Comparison of ENCODE assay signal across 1 cellular context in genomic region chr12:55019784-55020183, GRCh38.
TF ChIP-seq lines count a peak whose summit lies in the region.

Gene NEUROD4, plus strand, starts transcription at chr12:55019974. Its CDS starts 6,466 bp downstream, at chr12:55026440.

TF ChIP-seq in K562, 482 proteins besides CTCF, POLR2A, EP300 and RAD21 (continued from another document and continues in another):
- TF ChIP-seq ZFP36 (IDR thresholded peaks at IDR 0.05; ENCODE audit: low read depth, low read length, partially characterized antibody) (no peak), RCOR1 (IDR thresholded peaks at IDR 0.05; ENCODE audit: borderline replicate concordance in 1 of 2, low read depth in 2 of 2, low read length in 2 of 2) (peak in 1 of 2 experiments; percentile 81; a peak in 2 of 4 replicates), ZNF436 (CRISPR knock-in tag; IDR thresholded peaks at IDR 0.05) (no peak), AFF1 (IDR thresholded peaks at IDR 0.05; ENCODE audit: low read depth in 1 of 2, partially characterized antibody in 2 of 2) (peak in 1 of 2 experiments; percentile 99), USF2 (CRISPR knock-in tag; IDR thresholded peaks at IDR 0.05) (peak; percentile 45; the same call in 1 of the 2 replicates), NFYB (IDR thresholded peaks at IDR 0.05; ENCODE audit: extremely low read depth, insufficient read length) (peak; percentile 7), NR2C1 (IDR thresholded peaks at IDR 0.05) (no peak), NR2C1 (tag; IDR thresholded peaks at IDR 0.05) (no peak), CREM (IDR thresholded peaks at IDR 0.05; ENCODE audit: low read depth) (no peak), DLX4 (CRISPR knock-in tag; IDR thresholded peaks at IDR 0.05) (no peak), HMBOX1 (IDR thresholded peaks at IDR 0.05) (peak; percentile 34; the same call in 1 of the 2 replicates), ZNF511 (CRISPR knock-in tag; IDR thresholded peaks at IDR 0.05) (peak; percentile 92), SMAD3 (CRISPR knock-in tag; conservative IDR thresholded peaks at IDR 0.05) (0 out of 2 replicates have a peak, but pooled peaks have one; percentile 45), CSDE1 (IDR thresholded peaks at IDR 0.05) (no peak), ZNF224 (CRISPR knock-in tag; IDR thresholded peaks at IDR 0.05) (peak; percentile 58; the same call in 1 of the 2 replicates), POLR3G (IDR thresholded peaks at IDR 0.05; ENCODE audit: extremely low read depth, insufficient read length, insufficient replicate concordance) (no peak), BHLHE40 (IDR thresholded peaks at IDR 0.05; ENCODE audit: low read length) (no peak), SRF (CRISPR knock-in tag; IDR thresholded peaks at IDR 0.05) (peak in 1 of 2 experiments; percentile 93; a peak in 2 of 4 replicates), E2F5 (CRISPR knock-in tag; IDR thresholded peaks at IDR 0.05) (peak; percentile 35; the same call in 1 of the 2 replicates), PHB (CRISPR knock-in tag; IDR thresholded peaks at IDR 0.05) (no peak), ARID4B (CRISPR knock-in tag; IDR thresholded peaks at IDR 0.05) (peak; percentile 94), DACH1 (IDR thresholded peaks at IDR 0.05; ENCODE audit: partially characterized antibody) (peak; percentile 78), PHF20 (IDR thresholded peaks at IDR 0.05; ENCODE audit: partially characterized antibody) (no peak), ETV1 (tag; conservative IDR thresholded peaks at IDR 0.05; ENCODE audit: low read depth) (no peak), CBFA2T3 (IDR thresholded peaks at IDR 0.05) (no peak), TAL1 (IDR thresholded peaks at IDR 0.05) (no peak), BRF1 (IDR thresholded peaks at IDR 0.05; ENCODE audit: borderline replicate concordance, extremely low read depth, insufficient read length) (no peak), SMAD4 (CRISPR knock-in tag; conservative IDR thresholded peaks at IDR 0.05) (0 out of 2 replicates have a peak, but pooled peaks have one; percentile 44), CHAMP1 (IDR thresholded peaks at IDR 0.05) (0 out of 2 replicates have a peak, but pooled peaks have one; percentile 20), ZNF395 (CRISPR knock-in tag; IDR thresholded peaks at IDR 0.05) (peak; percentile 89), SIN3A (IDR thresholded peaks at IDR 0.05; ENCODE audit: borderline replicate concordance in 2 of 2, control insufficient read depth in 1 of 2, low read depth in 2 of 2, low read length in 2 of 2) (peak; percentile 88 to 99; a peak in 3 of 4 replicates)
- TF ChIP-seq, protein P1, sequence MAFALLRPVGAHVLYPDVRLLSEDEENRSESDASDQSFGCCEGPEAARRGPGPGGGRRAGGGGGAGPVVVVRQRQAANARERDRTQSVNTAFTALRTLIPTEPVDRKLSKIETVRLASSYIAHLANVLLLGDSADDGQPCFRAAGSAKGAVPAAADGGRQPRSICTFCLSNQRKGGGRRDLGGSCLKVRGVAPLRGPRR (CRISPR knock-in tag; IDR thresholded peaks at IDR 0.05), result no peak
- TF ChIP-seq, protein P2, sequence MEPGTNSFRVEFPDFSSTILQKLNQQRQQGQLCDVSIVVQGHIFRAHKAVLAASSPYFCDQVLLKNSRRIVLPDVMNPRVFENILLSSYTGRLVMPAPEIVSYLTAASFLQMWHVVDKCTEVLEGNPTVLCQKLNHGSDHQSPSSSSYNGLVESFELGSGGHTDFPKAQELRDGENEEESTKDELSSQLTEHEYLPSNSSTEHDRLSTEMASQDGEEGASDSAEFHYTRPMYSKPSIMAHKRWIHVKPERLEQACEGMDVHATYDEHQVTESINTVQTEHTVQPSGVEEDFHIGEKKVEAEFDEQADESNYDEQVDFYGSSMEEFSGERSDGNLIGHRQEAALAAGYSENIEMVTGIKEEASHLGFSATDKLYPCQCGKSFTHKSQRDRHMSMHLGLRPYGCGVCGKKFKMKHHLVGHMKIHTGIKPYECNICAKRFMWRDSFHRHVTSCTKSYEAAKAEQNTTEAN (CRISPR knock-in tag; IDR thresholded peaks at IDR 0.05), result no peak
